25 cellular contexts compared by ENCODE assay signal in the genomic region with DNA sequence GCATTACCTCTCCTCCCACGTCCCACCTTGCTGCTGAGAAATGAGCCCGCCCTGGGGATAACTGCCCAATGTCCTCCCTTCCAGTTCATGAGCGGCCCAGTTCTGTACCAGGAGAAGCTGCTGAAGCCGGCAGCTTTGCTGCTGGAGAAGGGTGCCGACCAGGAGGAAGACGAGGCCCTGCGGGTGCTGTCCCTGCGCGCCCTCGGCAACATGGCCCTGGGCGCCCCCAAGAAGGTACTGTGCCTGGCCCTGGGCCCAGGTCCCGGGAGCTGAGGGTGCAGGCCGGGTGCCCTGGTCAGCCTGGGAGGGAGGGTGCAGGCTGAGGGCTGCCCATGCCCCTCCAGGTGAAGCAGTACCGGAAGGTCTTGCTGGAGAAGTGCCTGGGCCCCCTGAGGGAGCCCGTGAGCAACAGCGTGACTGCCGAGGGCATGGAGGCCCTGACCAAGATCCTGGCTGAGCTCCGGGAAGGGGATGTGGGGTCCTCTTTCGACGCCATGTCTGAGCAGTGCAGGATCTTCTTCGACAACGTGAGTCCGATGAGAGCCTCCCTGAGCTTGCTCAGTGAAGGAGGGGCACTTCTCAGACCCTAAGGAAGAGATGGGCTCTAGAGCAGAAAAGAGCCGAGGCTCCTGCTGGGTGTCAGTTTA. TPM values are rescaled to one million over a fixed set of nuclear protein-coding genes. Genes with fewer than 3 reads are reported as not detected.
DNase-seq lines count a peak whose midpoint lies in the region; ATAC-seq, FAIRE-seq and TF ChIP-seq lines count a peak whose summit lies in the region.
"Had no signal": no experiment of that assay in that cellular context is flagged by ENCODE, and none has a peak within 500 bp of the region (broad histone marks: within the 10 kb centered on the region; RNA-seq: fewer than 3 reads in every experiment).

No MANE protein-coding gene starts in this region.

- H3K9ac ChIP-seq in keratinocyte (ENCODE audit: control insufficient read depth, extremely low read depth, insufficient read depth, low read length): no peak overlapping the region

- dilution Hi-C loops in keratinocyte (cut with MboI; ENCODE audit: extremely low pct_ligation_motif_present, low sequenced_read_pairs): no loop called here

- no peak for TF ChIP-seq EP300 in stomach (IDR thresholded peaks at IDR 0.05)

- H3K4me3 ChIP-seq in RWPE2 (ENCODE audit: severe bottlenecking) (no peak overlapping the region), keratinocyte (ENCODE audit: control insufficient read depth in 2 of 3, extremely low read depth in 1 of 3, insufficient read depth in 2 of 3, low read depth in 1 of 3, low read length in 3 of 3) (peak overlapping the region in 1 of 3 experiments; percentile 18), stomach (no peak overlapping the region)
- H3K4me3 ChIP-seq: GM12878 had no signal

- H4K20me1 ChIP-seq in keratinocyte (ENCODE audit: control insufficient read depth, extremely low read depth, insufficient read depth, low read length): no peaks in the 10 kb centered on the region

- H3K9me1 ChIP-seq in keratinocyte (ENCODE audit: control insufficient read depth, extremely low read depth, insufficient read depth, low read length): no peaks in the 10 kb centered on the region

- H3K27ac ChIP-seq in RWPE2 (ENCODE audit: poor library complexity, severe bottlenecking) (no peak overlapping the region), keratinocyte (ENCODE audit: control insufficient read depth, insufficient read depth, low read length) (no peak overlapping the region), stomach (no peak overlapping the region)
- H3K27ac ChIP-seq: C4-2B, neutrophil had no signal

- no peak for TF ChIP-seq POLR2A in stomach (IDR thresholded peaks at IDR 0.05)

- H3K36me3 ChIP-seq in RWPE2 (ENCODE audit: low read depth) (no peaks in the 10 kb centered on the region), keratinocyte (ENCODE audit: control insufficient read depth in 2 of 2, extremely low read depth in 1 of 2, insufficient read depth in 2 of 2, low read length in 2 of 2) (no peaks in the 10 kb centered on the region), stomach (no peaks in the 10 kb centered on the region)

- H3K4me2 ChIP-seq in keratinocyte (ENCODE audit: control insufficient read depth, extremely low read depth, insufficient read depth, low read depth, low read length): peak overlapping the region; percentile 22

- intact Hi-C loops in stomach (cut with DNase I; ENCODE audit: low total_unique reads): no loop called here

- TF ChIP-seq CTCF in RWPE2 (IDR thresholded peaks at IDR 0.05; ENCODE audit: poor library complexity, severe bottlenecking): no peak
- TF ChIP-seq CTCF in keratinocyte (optimal IDR thresholded peaks at IDR 0.05 in 1 of 3, IDR thresholded peaks at IDR 0.05 in 1 of 3, conservative IDR thresholded peaks at IDR 0.05 in 1 of 3; ENCODE audit: extremely low read depth in 1 of 3, insufficient read depth in 2 of 3, low read length in 3 of 3): no peak
- no peak for TF ChIP-seq CTCF in stomach (IDR thresholded peaks at IDR 0.05)

- DNase-seq in activated effector memory CD4-positive, alpha-beta T cell treated with anti-CD3 and anti-CD28 coated beads, Interleukin-2, amount 50 U/mL, for 16 hours: peak; percentile 54
- no peak for DNase-seq in activated effector memory CD4-positive, alpha-beta T cell treated with Interleukin-2 at 50 U/mL for 16 hours
- DNase-seq in RWPE2 (ENCODE audit: low spot score) (peak; percentile 38), keratinocyte (ENCODE audit: low read depth, low spot score) (no peak), stomach (peak; percentile 16), RPMI8226 (no peak), NCI-H146 (lab: John Stamatoyannopoulos, UW) (no peak), NCI-H748 (lab: John Stamatoyannopoulos, UW; ENCODE audit: unreplicated experiment) (no peak)
- DNase-seq: activated T-cell treated with anti-CD3 and anti-CD28 coated beads for 4 hours, amniotic stem cell, Calu3, H7, KG1, NCI-H1436 treated with DMSO at 0.1 percent for 48 hours, NCI-H510A, small intestine, substantia nigra had no signal

- peak overlapping the region; percentile 28 for H2AFZ ChIP-seq in keratinocyte (ENCODE audit: control insufficient read depth, low read length)

- ATAC-seq in RWPE2 (ENCODE audit: low read depth): no peak
- ATAC-seq: GM12878 had no signal

- FAIRE-seq in keratinocyte (lab: Jason Lieb, UNC): no peak
- FAIRE-seq: GM12878, small intestine had no signal

- H3K9me3 ChIP-seq in RWPE2 (ENCODE audit: severe bottlenecking) (no peaks in the 10 kb centered on the region), keratinocyte (ENCODE audit: control insufficient read depth, low read depth, low read length) (no peaks in the 10 kb centered on the region), stomach (peaks cover 0 to 8% (median 0%) of the 10 kb centered on the region in 4 donors)
- H3K9me3 ChIP-seq: neutrophil had no signal

- H3K4me1 ChIP-seq in RWPE2 (ENCODE audit: insufficient read depth, poor library complexity, severe bottlenecking) (no peaks in the 10 kb centered on the region), keratinocyte (ENCODE audit: control insufficient read depth, extremely low read depth, insufficient read depth, low read length) (peaks cover 16% of the 10 kb centered on the region), stomach (peaks cover 0 to 6% (median 2%) of the 10 kb centered on the region in 4 donors)

- H3K79me2 ChIP-seq in keratinocyte (ENCODE audit: control insufficient read depth, insufficient read depth, low read length): no peaks in the 10 kb centered on the region

- no peaks in the 10 kb centered on the region for H3K27me3 ChIP-seq in RWPE2 (ENCODE audit: insufficient read depth, poor library complexity, severe bottlenecking)
- H3K27me3 ChIP-seq in keratinocyte (ENCODE audit: control insufficient read depth, extremely low read depth, insufficient read depth, low read length): no peaks in the 10 kb centered on the region
- peaks cover 0 to 6% (median 0%) of the 10 kb centered on the region in 3 donors for H3K27me3 ChIP-seq in stomach
- H3K27me3 ChIP-seq: neutrophil had no signal

- 74 to 88% (median 83%) methylated on average over 11 to 24 of the region's 24 CpGs for WGBS in stomach, 5 donors

RNA-seq across cellular contexts. Expression of gene HJURP, which starts 25.7 kb away (rescaled TPM):
- polyA plus RNA-seq in keratinocyte: 4.9 to 20.2 TPM (median 14.6 TPM) in 3 replicates
- polyA plus RNA-seq in keratinocyte (2011; ENCODE audit: low read depth): not detected
- 3.1 and 4.6 TPM in 2 replicates for polyA plus RNA-seq in keratinocyte (2011; cell fraction: cytosol; rRNA removed)
- polyA plus RNA-seq in keratinocyte (2011; cell fraction: nucleus; rRNA removed): 8.8 and 11.1 TPM in 2 replicates
- 10.4 TPM in 1 of 2 replicates, not detected in the other for polyA plus RNA-seq in keratinocyte (2012; ENCODE audit: low replicate concordance)
- 8.0 to 40.6 TPM (median 18.4 TPM) in 3 replicates for polyA minus RNA-seq in keratinocyte
- polyA minus RNA-seq in keratinocyte (2011; cell fraction: cytosol; rRNA and poly(A)+ RNA removed): 3.1 TPM
- 1.5 and 5.7 TPM in 2 replicates for polyA minus RNA-seq in keratinocyte (2011; cell fraction: nucleus; rRNA and poly(A)+ RNA removed)
- 10 to 100 TPM in 1 of 5 donors, 1 to 10 TPM in 4; 2.0 to 28.3 (median 3.3) TPM for total RNA-seq in stomach
- polyA plus RNA-seq in stomach: 1 to 10 TPM; 1.2 to 6.6 (median 2.7) TPM

RNA-seq across cellular contexts. Expression of gene MROH2A, which starts 50.5 kb away (rescaled TPM):
- polyA plus RNA-seq in keratinocyte (0.17 to 0.37 TPM (median 0.33 TPM) in 3 replicates), stomach (1 to 10 TPM in 2 of 3 donors, not detected in 1; 1.1 to 1.4 TPM)
- not detected for polyA plus RNA-seq in keratinocyte (2011; ENCODE audit: low read depth)
- 0.08 and 0.09 TPM in 2 replicates for polyA plus RNA-seq in keratinocyte (2011; cell fraction: cytosol; rRNA removed)
- 0.19 TPM in 1 of 2 replicates, not detected in the other for polyA plus RNA-seq in keratinocyte (2011; cell fraction: nucleus; rRNA removed)
- polyA plus RNA-seq in keratinocyte (2012; ENCODE audit: low replicate concordance): 0.13 TPM in 1 of 2 replicates, not detected in the other
- 0.19 TPM in 1 of 3 replicates, not detected in the others for polyA minus RNA-seq in keratinocyte
- polyA minus RNA-seq in keratinocyte (2011; cell fraction: cytosol; rRNA and poly(A)+ RNA removed): not detected
- 1.2 TPM in 1 of 2 replicates, not detected in the other for polyA minus RNA-seq in keratinocyte (2011; cell fraction: nucleus; rRNA and poly(A)+ RNA removed)
- 1 to 10 TPM in 1 of 5 donors, not detected in 4; 4.0 TPM for total RNA-seq in stomach
- total RNA-seq: bronchial epithelial cell; GM12878; H7; HT1080; kidney epithelial cell; lung microvascular endothelial cell; T-helper 1 cell treated with Interleukin-12 subunit alpha and Interleukin-12 subunit beta and Interleukin-4 antibody, amounts not matched to agents 30 ng/mL and 1 ng/mL, for 36 hours had no signal
- polyA plus RNA-seq: GM12878 had no signal

Comparison
In these comparisons a context has a peak if more than half of its experiments do, and no peak if none do; other contexts are left out.
1. DNase-seq: peak in activated effector memory CD4-positive, alpha-beta T cell treated with anti-CD3 and anti-CD28 coated beads, Interleukin-2, amount 50 U/mL, for 16 hours (single experiment), RWPE2 (single experiment) and stomach (single experiment); none in activated effector memory CD4-positive, alpha-beta T cell treated with Interleukin-2 at 50 U/mL for 16 hours (single experiment), keratinocyte (single experiment), RPMI8226 (single experiment), NCI-H146 (single experiment) and NCI-H748 (single experiment).